23 cellular contexts compared by ENCODE assay signal in the genomic region with DNA sequence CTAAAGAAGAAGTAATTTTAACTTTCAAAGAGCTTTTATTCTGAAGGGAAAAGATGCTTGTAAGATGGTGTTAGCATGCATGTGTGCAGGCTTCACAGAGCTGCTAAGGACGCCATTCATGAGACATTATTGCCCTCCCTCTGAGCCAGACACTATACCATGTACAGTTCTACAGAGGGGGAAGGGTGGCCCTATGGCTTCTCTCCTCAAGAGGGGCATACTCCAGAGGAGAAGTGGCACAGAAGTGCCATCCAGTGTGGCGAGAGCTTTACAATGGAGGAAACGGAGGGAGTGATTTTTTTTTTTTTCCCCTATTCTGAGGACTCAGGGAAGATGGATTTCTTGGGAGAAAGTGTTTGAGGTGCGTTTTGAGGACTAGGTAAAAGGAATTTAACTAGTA.
"Had no signal": no experiment of that assay in that cellular context is flagged by ENCODE, and none has a peak within 500 bp of the region (broad histone marks: within the 10 kb centered on the region; RNA-seq: fewer than 3 reads in every experiment).

No MANE protein-coding gene starts in this region.

- ATAC-seq: activated CD4-positive, alpha-beta T cell treated with anti-CD3 and anti-CD28 coated beads for 36 hours; activated T-helper 17 cell treated with anti-CD3 and anti-CD28 coated beads, Interleukin-2, amount 50 U/mL, for 72 hours; Panc1; Right ventricle myocardium inferior had no signal

- DNase-seq: activated CD4-positive, alpha-beta memory T cell treated with anti-CD3 and anti-CD28 coated beads, Interleukin-2, amount 10 ng/mL, durations not matched to agents 7 days and 5 days; activated CD4-positive, alpha-beta T cell treated with anti-CD3 and anti-CD28 coated beads for 36 hours; activated CD4-positive, alpha-beta T cell treated with anti-CD3 and anti-CD28 coated beads, Interleukin-2, amount 50 U/mL, for 1 hour; activated gamma-delta T cell; activated naive CD4-positive, alpha-beta T cell treated with anti-CD3 and anti-CD28 coated beads for 36 hours; activated T-cell treated with anti-CD3 and anti-CD28 coated beads for 4 hours; activated T-cell treated with anti-CD3 and anti-CD28 coated beads, Interleukin-2, amount 50 U/mL, for 48 hours; amygdala; MM.1S; NCI-H1105; NCI-H1436; NCI-H1694 treated with DMSO at 0.1 percent for 48 hours; NCI-H2081; NCI-H2171; NCI-H2227 treated with DMSO at 0.1 percent for 48 hours; NCI-H526; NCI-H82; RPMI8226; T-helper 1 cell; WERI-Rb-1 had no signal
